ENCODE assay signal across 8 cellular contexts in the genomic region with DNA sequence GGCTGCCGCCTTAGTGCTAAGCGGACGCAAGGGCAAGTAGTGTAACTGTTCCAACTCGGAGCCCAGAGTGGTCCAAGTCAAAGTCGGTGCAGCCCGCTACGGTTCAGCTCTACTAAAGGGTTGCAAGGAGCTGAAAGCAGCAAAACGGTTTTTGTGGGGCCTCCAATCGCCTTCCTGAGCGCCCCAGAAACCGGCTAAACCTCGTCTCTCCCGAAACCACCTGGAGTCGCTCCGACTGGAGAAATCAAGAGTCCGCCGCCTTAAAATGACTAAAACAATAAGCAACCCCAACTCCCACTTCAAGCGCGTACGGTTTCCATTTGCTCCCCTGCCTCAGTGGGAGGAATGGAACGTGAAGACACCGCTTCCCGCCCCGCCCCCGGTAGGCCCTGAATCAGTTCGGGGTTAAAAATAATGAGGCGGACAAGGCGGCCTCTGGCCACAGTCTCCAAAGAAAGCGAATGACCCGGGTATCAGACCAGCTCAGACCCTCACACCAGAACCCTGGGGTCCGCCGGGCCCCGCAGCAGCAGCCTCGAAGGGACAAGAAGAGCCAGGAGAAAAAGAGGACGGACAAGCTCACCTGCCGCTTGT. TPM values are rescaled to one million over a fixed set of nuclear protein-coding genes. Genes with fewer than 3 reads are reported as not detected.
A peak's percentile ranks its signal among the peaks of the same experiment; 100 is the strongest.
DNase-seq lines count a peak whose midpoint lies in the region; ATAC-seq and TF ChIP-seq lines count a peak whose summit lies in the region.

No MANE protein-coding gene starts in this region.

- no peaks in the 10 kb centered on the region; the same call in 1 of the 2 replicates for H3K9me1 ChIP-seq in IMR-90 (ENCODE audit: insufficient read depth, low read length)

- TF ChIP-seq CTCF in IMR-90 (conservative IDR thresholded peaks at IDR 0.05; ENCODE audit: low read depth, low read length) (no peak), esophagus muscularis mucosa (IDR thresholded peaks at IDR 0.05) (no peak), nephron (IDR thresholded peaks at IDR 0.05; ENCODE audit: unreplicated experiment in 3 of 3) (no peak), tibial nerve (IDR thresholded peaks at IDR 0.05) (peak in 1 of 5 experiments; percentile 2)

- CTCF ChIA-PET in IMR-90 (lab: Yijun Ruan, JAX) = interaction anchor here (0.5 to 0.7 kb wide), 2 partner anchors 32 to 39 kb away, joined by 3 read pairs; no protein-coding TSS in a partner anchor
- CTCF ChIA-PET in activated CD4-positive, alpha-beta memory T cell treated with anti-CD3 and anti-CD28 coated beads for 36 hours (lab: Charles Lee) = interaction anchor here (0.9 to 4.6 kb wide), 11 partner anchors 9 to 116 kb away, joined by 3 to 28 read pairs (median 4); partner anchors contain the start of genes WDR73 and ZNF592

- H4K8ac ChIP-seq in IMR-90 (ENCODE audit: low read depth in 2 of 2, low read length in 2 of 2) = peak overlapping the region; percentile 33 to 78

- peak overlapping the region; percentile 98 for H3K27ac ChIP-seq in IMR-90 (ENCODE audit: insufficient read depth, low read length)
- peak overlapping the region; percentile 86 to 95 (median 92) for H3K27ac ChIP-seq in esophagus muscularis mucosa (replicated peaks in 1 of 4)
- peak overlapping the region; percentile 92 to 96 (median 92) for H3K27ac ChIP-seq in tibial nerve

- dilution Hi-C loops in IMR-90 (cut with HindIII; ENCODE audit: low sequenced_read_pairs, unreplicated experiment) = no loop called here

- intact Hi-C loops in IMR-90 (cut with micrococcal nuclease) = loop anchor here (1.0 to 5.0 kb wide), 5 partner anchors 19 to 213 kb away; partner anchors contain the start of gene WDR73
- intact Hi-C loops in activated CD4-positive, alpha-beta memory T cell treated with anti-CD3 and anti-CD28 coated beads for 36 hours (cut with micrococcal nuclease) = loop anchor here (1.0 to 2.0 kb wide), 5 partner anchors 10 to 61 kb away; partner anchors contain the start of genes WDR73 and ZNF592
- intact Hi-C loops in esophagus muscularis mucosa (cut with DNase I) = loop anchor here (5.0 kb wide), 1 partner anchor 58 kb away; the partner anchor contains the start of gene NMB

- H2BK5ac ChIP-seq in IMR-90 (ENCODE audit: low read depth, low read length, poor library complexity, severe bottlenecking) = peak overlapping the region; percentile 54

- H2BK120ac ChIP-seq in IMR-90 (ENCODE audit: low read depth, low read length) = peak overlapping the region; percentile 12; the same call in 1 of the 2 replicates

- peak overlapping the region; percentile 94 for H2AK9ac ChIP-seq in IMR-90 (replicated peaks; ENCODE audit: low read depth, low read length, poor library complexity)

- peaks cover 5% of the 10 kb centered on the region; the same call in 1 of the 2 replicates for H3K36me3 ChIP-seq in IMR-90 (ENCODE audit: control insufficient read depth, insufficient read depth, low read length)
- peaks cover 0 to 13% (median 11%) of the 10 kb centered on the region in 4 donors for H3K36me3 ChIP-seq in esophagus muscularis mucosa
- peaks cover 0 to 10% (median 0%) of the 10 kb centered on the region in 3 donors for H3K36me3 ChIP-seq in tibial nerve

- BruUV-seq in IMR-90 (replicated peaks; lab: Mats Ljungman, UMichigan) = no TSS peak

- TF ChIP-seq POLR2A in IMR-90 (IDR thresholded peaks at IDR 0.05; ENCODE audit: low read depth, low read length) (no peak), esophagus muscularis mucosa (IDR thresholded peaks at IDR 0.05; ENCODE audit: low read depth) (no peak), tibial nerve (IDR thresholded peaks at IDR 0.05) (no peak)

- peak overlapping the region; percentile 100 for H3K4me2 ChIP-seq in IMR-90 (ENCODE audit: low read depth, low read length)

- H3K27me3 ChIP-seq in IMR-90 (ENCODE audit: control insufficient read depth, insufficient read depth, low read length) (no peaks in the 10 kb centered on the region), esophagus muscularis mucosa (no peaks in the 10 kb centered on the region), tibial nerve (no peaks in the 10 kb centered on the region)

- peak overlapping the region; percentile 69; the same call in 1 of the 2 replicates for H2AK5ac ChIP-seq in IMR-90 (ENCODE audit: low read depth, low read length)

- peak overlapping the region; percentile 92 for H3K4me3 Mint-ChIP-seq in activated CD4-positive, alpha-beta memory T cell treated with anti-CD3 and anti-CD28 coated beads for 36 hours
- H3K4me3 Mint-ChIP-seq in nephron = peak overlapping the region; percentile 94 to 98 (median 95)

- H4K91ac ChIP-seq in IMR-90 (ENCODE audit: insufficient read depth, low read depth, low read length) = peak overlapping the region; percentile 40; the same call in 1 of the 2 replicates

- H3K36me3 Mint-ChIP-seq in activated CD4-positive, alpha-beta memory T cell treated with anti-CD3 and anti-CD28 coated beads for 36 hours = peaks cover 14% of the 10 kb centered on the region
- H3K36me3 Mint-ChIP-seq in nephron (ENCODE audit: low read depth) = peaks cover 5% of the 10 kb centered on the region

- peak overlapping the region; percentile 41 for H3K14ac ChIP-seq in IMR-90 (replicated peaks; ENCODE audit: low read depth, low read length)

- H4K5ac ChIP-seq in IMR-90 (ENCODE audit: low read depth, low read length) = peak overlapping the region; percentile 43

- peak overlapping the region; percentile 89 for H3K23ac ChIP-seq in IMR-90 (ENCODE audit: low read depth, low read length)

- DNase-seq in NCI-H524 (lab: John Stamatoyannopoulos, UW) (peak; percentile 34 to 46), NCI-H524 treated with DMSO at 0.1 percent for 48 hours (lab: John Stamatoyannopoulos, UW) (no peak), IMR-90 (peak; percentile 28), esophagus muscularis mucosa (ENCODE audit: extremely low spot score) (no peak), tibial nerve (ENCODE audit: low spot score in 2 of 2) (no peak), NCI-H128 (lab: John Stamatoyannopoulos, UW; ENCODE audit: unreplicated experiment) (no peak)
- DNase-seq in activated CD4-positive, alpha-beta memory T cell treated with anti-CD3 and anti-CD28 coated beads for 36 hours = peak; percentile 77

- H3K18ac ChIP-seq in IMR-90 (ENCODE audit: low read depth, low read length) = no peak overlapping the region

- no peak overlapping the region for H2BK20ac ChIP-seq in IMR-90 (ENCODE audit: low read depth, low read length)

- no peak overlapping the region for H2BK15ac ChIP-seq in IMR-90 (ENCODE audit: low read depth, low read length)

- H3K4me1 ChIP-seq in IMR-90 (ENCODE audit: control insufficient read depth, insufficient read depth, low read length) = peaks cover 2% of the 10 kb centered on the region; the same call in 1 of the 2 replicates
- H3K4me1 ChIP-seq in esophagus muscularis mucosa = peaks cover 28 to 53% (median 31%) of the 10 kb centered on the region in 4 donors
- peaks cover 0 to 32% (median 10%) of the 10 kb centered on the region in 4 donors for H3K4me1 ChIP-seq in tibial nerve

- no peak for TF ChIP-seq RAD21 in IMR-90 (IDR thresholded peaks at IDR 0.05; ENCODE audit: low read length)

- POLR2A ChIA-PET in IMR-90 (lab: Charles Lee; ENCODE audit: unreplicated experiment) = interaction anchor here (0.7 to 1.1 kb wide), 2 partner anchors 9 to 74 kb away, joined by 4 to 5 read pairs; no protein-coding TSS in a partner anchor
- POLR2A ChIA-PET in activated CD4-positive, alpha-beta memory T cell treated with anti-CD3 and anti-CD28 coated beads for 36 hours (lab: Charles Lee) = interaction anchor here (0.6 to 3.2 kb wide), 18 partner anchors 11 to 265 kb away, joined by 3 to 58 read pairs (median 4); partner anchors contain the start of genes NMB and WDR73

- H2AFZ ChIP-seq in IMR-90 (replicated peaks; ENCODE audit: low read length, poor library complexity) = peak overlapping the region; percentile 99

- H3K27me3 Mint-ChIP-seq in activated CD4-positive, alpha-beta memory T cell treated with anti-CD3 and anti-CD28 coated beads for 36 hours = no peaks in the 10 kb centered on the region
- H3K27me3 Mint-ChIP-seq in nephron (ENCODE audit: low read depth) = no peaks in the 10 kb centered on the region

- H3K79me1 ChIP-seq in IMR-90 (ENCODE audit: low read depth in 1 of 2, low read length in 2 of 2) = peaks cover 7 to 26% of the 10 kb centered on the region in 2 experiments

- H3K56ac ChIP-seq in IMR-90 (ENCODE audit: extremely low read depth, insufficient read depth, low read length) = peak overlapping the region; percentile 63

- peak; percentile 5 for ATAC-seq in IMR-90 (ENCODE audit: low read depth)

- peak overlapping the region; percentile 93 for H3K27ac Mint-ChIP-seq in activated CD4-positive, alpha-beta memory T cell treated with anti-CD3 and anti-CD28 coated beads for 36 hours
- H3K27ac Mint-ChIP-seq in nephron = peak overlapping the region; percentile 75 to 96 (median 88)

- H3K9me3 Mint-ChIP-seq in activated CD4-positive, alpha-beta memory T cell treated with anti-CD3 and anti-CD28 coated beads for 36 hours = no peaks in the 10 kb centered on the region
- no peaks in the 10 kb centered on the region for H3K9me3 Mint-ChIP-seq in nephron

- H3K4me3 ChIP-seq in IMR-90 (ENCODE audit: insufficient read depth, low read depth, low read length) = peak overlapping the region; percentile 88
- H3K4me3 ChIP-seq in esophagus muscularis mucosa = peak overlapping the region; percentile 67 to 97 (median 84)
- peak overlapping the region; percentile 71 to 87 (median 80) for H3K4me3 ChIP-seq in tibial nerve

- WGBS in IMR-90 (ENCODE audit: extremely low coverage in 2 of 2, insufficient read length in 1 of 2), 2 experiments = 1% methylated on average over 17 of the region's 36 CpGs; no CpG with 5 or more reads in 1 of the 2 experiments
- WGBS in esophagus muscularis mucosa = 1% methylated on average over 27 of the region's 36 CpGs
- 0 to 1% methylated on average over 34 to 36 of the region's 36 CpGs for WGBS in tibial nerve, 2 donors

- H3K9me3 ChIP-seq in IMR-90 (ENCODE audit: control insufficient read depth, insufficient read depth, low read length) (no peaks in the 10 kb centered on the region), esophagus muscularis mucosa (no peaks in the 10 kb centered on the region), tibial nerve (no peaks in the 10 kb centered on the region)

- in situ Hi-C loops in IMR-90 (cut with MboI; ENCODE audit: low sequenced_read_pairs) = no loop called here

- H3K4ac ChIP-seq in IMR-90 (ENCODE audit: low read depth, low read length) = peak overlapping the region; percentile 61

- peaks cover 41% of the 10 kb centered on the region for H3K4me1 Mint-ChIP-seq in activated CD4-positive, alpha-beta memory T cell treated with anti-CD3 and anti-CD28 coated beads for 36 hours (ENCODE audit: low read depth)
- peaks cover 38% of the 10 kb centered on the region for H3K4me1 Mint-ChIP-seq in nephron

- TF ChIP-seq EP300 in esophagus muscularis mucosa (IDR thresholded peaks at IDR 0.05) (no peak), tibial nerve (IDR thresholded peaks at IDR 0.05) (no peak)

- H3K9ac ChIP-seq in IMR-90 (ENCODE audit: low read depth, low read length) = peak overlapping the region; percentile 82

- H4K20me1 ChIP-seq in IMR-90 (ENCODE audit: insufficient read depth, low read length) = peaks cover 24% of the 10 kb centered on the region; the same call in 1 of the 2 replicates

RNA-seq across cellular contexts. Expression of gene SEC11A, which starts 0.4 kb away (rescaled TPM):
- total RNA-seq in IMR-90 (2012; rRNA removed) (62.4 and 233 TPM in 2 replicates), esophagus muscularis mucosa (10 to 100 TPM; 57.4 to 90.3 (median 73.5) TPM), tibial nerve (100 to 1,000 TPM in 3 of 4 donors, 10 to 100 TPM in 1; 88.2 to 132 (median 119) TPM)
- polyA plus RNA-seq in IMR-90 (2012; rRNA removed) = 91.8 and 108 TPM in 2 replicates
- polyA plus RNA-seq in IMR-90 (2012; cell fraction: cytosol; rRNA removed) = 25.8 and 29.3 TPM in 2 replicates
- polyA plus RNA-seq in IMR-90 (2012; cell fraction: nucleus; rRNA removed; ENCODE audit: low replicate concordance) = 9.2 and 24.9 TPM in 2 replicates
- total RNA-seq in activated CD4-positive, alpha-beta memory T cell treated with anti-CD3 and anti-CD28 coated beads for 36 hours = 100 to 1,000 TPM; 132 to 136 TPM

RNA-seq across cellular contexts. Expression of gene ZNF592, which starts 32.9 kb away (rescaled TPM):
- total RNA-seq in IMR-90 (2012; rRNA removed) = 4.2 and 4.3 TPM in 2 replicates
- 10.2 and 11.5 TPM in 2 replicates for polyA plus RNA-seq in IMR-90 (2012; rRNA removed)
- polyA plus RNA-seq in IMR-90 (2012; cell fraction: cytosol; rRNA removed) = 5.6 and 7.5 TPM in 2 replicates
- polyA plus RNA-seq in IMR-90 (2012; cell fraction: nucleus; rRNA removed; ENCODE audit: low replicate concordance) = 19.3 and 29.4 TPM in 2 replicates
- 10 to 100 TPM; 23.8 to 24.3 TPM for total RNA-seq in activated CD4-positive, alpha-beta memory T cell treated with anti-CD3 and anti-CD28 coated beads for 36 hours
- 10 to 100 TPM; 13.8 to 22.3 (median 20.2) TPM for total RNA-seq in esophagus muscularis mucosa
- 10 to 100 TPM; 21.6 to 36.3 (median 32.6) TPM for total RNA-seq in tibial nerve

RNA-seq across cellular contexts. Expression of gene NMB, which starts 57.5 kb away (rescaled TPM):
- total RNA-seq in IMR-90 (2012; rRNA removed) = 1.3 and 1.4 TPM in 2 replicates
- 3.8 and 5.1 TPM in 2 replicates for polyA plus RNA-seq in IMR-90 (2012; rRNA removed)
- polyA plus RNA-seq in IMR-90 (2012; cell fraction: cytosol; rRNA removed) = 1.8 and 5.9 TPM in 2 replicates
- 1.3 and 2.6 TPM in 2 replicates for polyA plus RNA-seq in IMR-90 (2012; cell fraction: nucleus; rRNA removed; ENCODE audit: low replicate concordance)
- total RNA-seq in activated CD4-positive, alpha-beta memory T cell treated with anti-CD3 and anti-CD28 coated beads for 36 hours = 1 to 10 TPM; 6.2 to 7.8 TPM
- total RNA-seq in esophagus muscularis mucosa = 1 to 10 TPM; 3.6 to 7.4 (median 5.1) TPM
- 100 to 1,000 TPM in 1 of 4 donors, 10 to 100 TPM in 3; 27.3 to 157 (median 68.0) TPM for total RNA-seq in tibial nerve

Comparison
In these comparisons a context has a peak if more than half of its experiments do, and no peak if none do; other contexts are left out.
1. DNase-seq: peak in NCI-H524 (2 of 2), IMR-90 (single experiment) and activated CD4-positive, alpha-beta memory T cell treated with anti-CD3 and anti-CD28 coated beads for 36 hours (single experiment); none in NCI-H524 treated with DMSO at 0.1 percent for 48 hours (single experiment), esophagus muscularis mucosa (single experiment), tibial nerve (0 of 2) and NCI-H128 (single experiment).
2. Peak in every context shown above with its lines, with median percentiles within 50 percentile points of each other: H3K27ac ChIP-seq and H3K4me3 ChIP-seq.